ENCODE assay signal across 21 cellular contexts in the genomic region with DNA sequence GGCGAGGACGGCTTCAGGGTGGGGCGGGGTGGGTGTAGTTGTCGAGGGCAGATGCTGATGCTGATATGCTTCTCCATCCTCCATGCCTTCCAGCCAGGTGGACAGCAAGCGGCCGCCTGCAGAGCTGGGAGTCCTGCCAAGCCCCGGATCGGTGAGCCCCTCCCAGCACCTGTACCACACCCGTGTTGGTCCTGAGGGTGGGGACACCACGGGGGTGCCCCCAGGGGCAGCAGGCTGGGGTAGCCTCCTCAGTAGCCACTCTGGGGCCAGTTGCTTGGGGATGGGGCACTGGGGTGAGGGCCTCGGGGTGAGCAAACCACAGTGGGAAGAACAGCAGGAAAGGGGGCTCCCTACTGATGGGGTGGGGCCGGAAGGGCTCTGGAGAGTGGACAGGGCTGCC. TPM values are rescaled to one million over a fixed set of nuclear protein-coding genes. Genes with fewer than 3 reads are reported as not detected.
DNase-seq lines count a peak whose midpoint lies in the region; ATAC-seq, FAIRE-seq and TF ChIP-seq lines count a peak whose summit lies in the region.
"Had no signal": no experiment of that assay in that cellular context is flagged by ENCODE, and none has a peak within 500 bp of the region (broad histone marks: within the 10 kb centered on the region; RNA-seq: fewer than 3 reads in every experiment).

No MANE protein-coding gene starts in this region.

- H4K20me1 ChIP-seq in HepG2 (ENCODE audit: insufficient read depth, low read length), result no peaks in the 10 kb centered on the region

- H2AFZ ChIP-seq in HepG2 (ENCODE audit: low read length), result no peak overlapping the region
- H2AFZ ChIP-seq: GM23338 had no signal

- in situ Hi-C loops in HepG2 (cut with HindIII; ENCODE audit: extremely low pct_ligation_motif_present, low pct_unique_long_range_greater_than_20kb), result no loop called here

- no TSS peak for BruUV-seq in HepG2 (replicated peaks; lab: Mats Ljungman, UMichigan)

- 43% methylated on average over 5 of the region's 12 CpGs for WGBS in HepG2 (ENCODE audit: low lambda C conversion rate)
- WGBS in right lobe of liver (ENCODE audit: insufficient coverage, low coverage, low lambda C conversion rate, missing lambda C conversion rate), result 76% methylated on average over 5 of the region's 12 CpGs
- WGBS in stomach, 5 donors, result 33 to 68% (median 44%) methylated on average over 4 to 12 of the region's 12 CpGs

- H3K27ac Mint-ChIP-seq in CD8-positive, alpha-beta memory T cell, result no peak overlapping the region
- H3K27ac Mint-ChIP-seq: CD4-positive, CD25-positive, alpha-beta regulatory T cell; GM23338; T-cell had no signal

- no peak for TF ChIP-seq POLR2A in HepG2 (IDR thresholded peaks at IDR 0.05; ENCODE audit: insufficient read depth in 1 of 2, low read depth in 2 of 2, low read length in 2 of 2)
- TF ChIP-seq POLR2A in right lobe of liver (IDR thresholded peaks at IDR 0.05), result no peak
- no peak for TF ChIP-seq POLR2A in stomach (IDR thresholded peaks at IDR 0.05)

- H3K4me3 ChIP-seq in HepG2 (replicated peaks in 1 of 3; ENCODE audit: insufficient read depth in 1 of 3, low read depth in 2 of 3, low read length in 3 of 3), result no peak overlapping the region
- H3K4me3 ChIP-seq in right lobe of liver, result no peak overlapping the region
- H3K4me3 ChIP-seq in kidney (ENCODE audit: low read length in 2 of 2), result no peak overlapping the region
- H3K4me3 ChIP-seq in stomach, result no peak overlapping the region
- no peak overlapping the region for H3K4me3 ChIP-seq in CD8-positive, alpha-beta memory T cell (ENCODE audit: low read length)
- H3K4me3 ChIP-seq: GM23338 had no signal

- no peaks in the 10 kb centered on the region for H3K4me1 Mint-ChIP-seq in CD8-positive, alpha-beta memory T cell
- H3K4me1 Mint-ChIP-seq: CD4-positive, CD25-positive, alpha-beta regulatory T cell; T-cell had no signal

- CTCF ChIA-PET in HepG2 (lab: Yijun Ruan, JAX; ENCODE audit: low intra/inter-chr PET ratio, low total read pairs), result no interaction called here
- CTCF ChIA-PET in CD8-positive, alpha-beta memory T cell (lab: Charles Lee), result no interaction called here

- no peak for TF ChIP-seq RAD21 in HepG2 (CRISPR knock-in tag; IDR thresholded peaks at IDR 0.05)

- H3K79me2 ChIP-seq in HepG2 (ENCODE audit: insufficient read depth, low read length), result no peaks in the 10 kb centered on the region

- intact Hi-C loops in HepG2 (cut with micrococcal nuclease; ENCODE audit: unreplicated experiment), result no loop called here
- intact Hi-C loops in right lobe of liver (cut with DNase I), result no loop called here
- intact Hi-C loops in kidney (cut with DNase I), result no loop called here
- intact Hi-C loops in stomach (cut with DNase I; ENCODE audit: low total_unique reads), result no loop called here

- TF ChIP-seq EP300 in HepG2 (IDR thresholded peaks at IDR 0.05; ENCODE audit: low read depth in 2 of 2, low read length in 2 of 2), result no peak
- TF ChIP-seq EP300 in HepG2 (CRISPR knock-in tag; IDR thresholded peaks at IDR 0.05; ENCODE audit: borderline replicate concordance), result no peak
- no peak for TF ChIP-seq EP300 in stomach (IDR thresholded peaks at IDR 0.05)

- no peaks in the 10 kb centered on the region for H3K27me3 Mint-ChIP-seq in CD8-positive, alpha-beta memory T cell
- H3K27me3 Mint-ChIP-seq: CD4-positive, CD25-positive, alpha-beta regulatory T cell; T-cell had no signal

- no peak for TF ChIP-seq CTCF in HepG2 (CRISPR knock-in tag; IDR thresholded peaks at IDR 0.05)
- no peak for TF ChIP-seq CTCF in right lobe of liver (IDR thresholded peaks at IDR 0.05)
- TF ChIP-seq CTCF in kidney (IDR thresholded peaks at IDR 0.05; ENCODE audit: borderline replicate concordance, extremely low read depth, insufficient read depth), result no peak
- no peak for TF ChIP-seq CTCF in stomach (IDR thresholded peaks at IDR 0.05)

- H3K9me3 ChIP-seq in HepG2 (ENCODE audit: low read length), result no peaks in the 10 kb centered on the region
- H3K9me3 ChIP-seq in right lobe of liver, result no peaks in the 10 kb centered on the region
- H3K9me3 ChIP-seq in kidney (ENCODE audit: control insufficient read depth in 1 of 2, low read length in 2 of 2), result no peaks in the 10 kb centered on the region
- no peaks in the 10 kb centered on the region for H3K9me3 ChIP-seq in stomach
- H3K9me3 ChIP-seq in CD8-positive, alpha-beta memory T cell (ENCODE audit: low read length), result no peaks in the 10 kb centered on the region

- FAIRE-seq in HepG2 (lab: Jason Lieb, UNC) (no peak), kidney (lab: Jason Lieb, UNC) (no peak)
- FAIRE-seq: G401.6, GM12892, HTR-8/SVneo had no signal

- H3K27ac ChIP-seq in HepG2 (ENCODE audit: extremely low read length, insufficient read depth, low read length) (no peak overlapping the region), right lobe of liver (no peak overlapping the region), kidney (ENCODE audit: low read depth in 2 of 2, low read length in 2 of 2) (no peak overlapping the region), stomach (peak overlapping the region in 1 of 5 donors; percentile 43)
- H3K27ac ChIP-seq in CD8-positive, alpha-beta memory T cell (ENCODE audit: low read depth, low read length), result no peak overlapping the region
- H3K27ac ChIP-seq: KMS-11 had no signal

- DNase-seq in HepG2 (ENCODE audit: low spot score) (no peak), right lobe of liver (no peak), NCI-H146 (lab: John Stamatoyannopoulos, UW) (peak; percentile 77), kidney (peak; percentile 61), stomach (peak; percentile 43), D341Med (ENCODE audit: low spot score) (no peak)
- no peak for DNase-seq in CD8-positive, alpha-beta memory T cell
- DNase-seq in stimulated activated CD4-positive, alpha-beta T cell treated with anti-CD3 and anti-CD28 coated beads, Interleukin-15, amount 100 ng/mL, for 24 hours, result no peak
- DNase-seq: Calu3; CD4-positive, CD25-positive, alpha-beta regulatory T cell; HCEC 1CT; IMR-90; NCI-H1105; NCI-H1694 treated with DMSO at 0.1 percent for 48 hours; NCI-H510A; T-cell had no signal

- H3K4me2 ChIP-seq in HepG2 (ENCODE audit: low read depth, low read length), result no peak overlapping the region
- H3K4me2 ChIP-seq: GM23338, KMS-11 had no signal

- peaks cover 32% of the 10 kb centered on the region for H3K4me1 ChIP-seq in HepG2 (ENCODE audit: insufficient read depth, low read length)
- H3K4me1 ChIP-seq in right lobe of liver, result no peaks in the 10 kb centered on the region
- no peaks in the 10 kb centered on the region for H3K4me1 ChIP-seq in kidney (ENCODE audit: control insufficient read depth in 1 of 2, insufficient read depth in 1 of 2, low read depth in 1 of 2, low read length in 2 of 2)
- peaks cover 0 to 33% (median 7%) of the 10 kb centered on the region in 4 donors for H3K4me1 ChIP-seq in stomach
- H3K4me1 ChIP-seq in CD8-positive, alpha-beta memory T cell (ENCODE audit: insufficient read depth, low read length), result no peaks in the 10 kb centered on the region

- POLR2A ChIA-PET in HepG2 (lab: Yijun Ruan, JAX), result no interaction called here
- POLR2A ChIA-PET in CD8-positive, alpha-beta memory T cell (lab: Charles Lee), result no interaction called here

- no peaks in the 10 kb centered on the region for H3K36me3 Mint-ChIP-seq in CD8-positive, alpha-beta memory T cell
- H3K36me3 Mint-ChIP-seq: CD4-positive, CD25-positive, alpha-beta regulatory T cell; T-cell had no signal

- H3K4me3 Mint-ChIP-seq in CD8-positive, alpha-beta memory T cell, result no peak overlapping the region
- H3K4me3 Mint-ChIP-seq: CD4-positive, CD25-positive, alpha-beta regulatory T cell; GM23338; T-cell had no signal

- ATAC-seq in HepG2 (no peak), right lobe of liver (no peak)
- ATAC-seq: T-cell had no signal

- H3K9me3 Mint-ChIP-seq in CD8-positive, alpha-beta memory T cell, result no peaks in the 10 kb centered on the region
- H3K9me3 Mint-ChIP-seq: CD4-positive, CD25-positive, alpha-beta regulatory T cell; GM23338; T-cell had no signal

- H3K36me3 ChIP-seq in HepG2 (replicated peaks in 1 of 2; ENCODE audit: control insufficient read depth in 1 of 2, insufficient read depth in 2 of 2, low read length in 2 of 2) (no peaks in the 10 kb centered on the region), right lobe of liver (no peaks in the 10 kb centered on the region), kidney (ENCODE audit: control insufficient read depth in 1 of 2, insufficient read depth in 2 of 2, low read length in 2 of 2) (no peaks in the 10 kb centered on the region), stomach (no peaks in the 10 kb centered on the region)
- no peaks in the 10 kb centered on the region for H3K36me3 ChIP-seq in CD8-positive, alpha-beta memory T cell (ENCODE audit: insufficient read depth, low read length)

- H3K9ac ChIP-seq in HepG2 (ENCODE audit: insufficient read depth, low read depth, low read length), result no peak overlapping the region
- no peak overlapping the region for H3K9ac ChIP-seq in kidney (ENCODE audit: low read length in 2 of 2)
- H3K9ac ChIP-seq: KMS-11 had no signal

- H3K27me3 ChIP-seq in HepG2 (ENCODE audit: control insufficient read depth in 1 of 2, insufficient read depth in 2 of 2, low read length in 2 of 2), result peaks cover 12 to 61% of the 10 kb centered on the region in 2 experiments
- H3K27me3 ChIP-seq in right lobe of liver, result no peaks in the 10 kb centered on the region
- H3K27me3 ChIP-seq in stomach, result peaks cover 0 to 19% (median 0%) of the 10 kb centered on the region in 3 donors
- no peaks in the 10 kb centered on the region for H3K27me3 ChIP-seq in CD8-positive, alpha-beta memory T cell (ENCODE audit: insufficient read depth, low read length, poor library complexity, severe bottlenecking)

RNA-seq across cellular contexts. Expression of gene ANO7, which starts 2.6 kb away (rescaled TPM):
- total RNA-seq in HepG2 (2016; rRNA removed; fragmentation: Illumina TruSeq; extraction: Trizol), result 3.7 and 4.9 TPM in 2 replicates
- total RNA-seq in HepG2 (2016; cell fraction: cytosol; rRNA removed; fragmentation: Illumina TruSeq; extraction: Trizol; ENCODE audit: low read depth), result 1.7 and 1.9 TPM in 2 replicates
- total RNA-seq in HepG2 (2016; cell fraction: insoluble cytoplasmic fraction; rRNA removed; fragmentation: Illumina TruSeq; extraction: Trizol), result 2.9 and 5.5 TPM in 2 replicates
- 3.2 and 4.1 TPM in 2 replicates for total RNA-seq in HepG2 (2016; cell fraction: membrane; rRNA removed; fragmentation: Illumina TruSeq; extraction: Trizol)
- 4.7 and 5.1 TPM in 2 replicates for total RNA-seq in HepG2 (2016; cell fraction: nucleus; rRNA removed; fragmentation: Illumina TruSeq; extraction: Trizol)
- polyA plus RNA-seq in HepG2 (2011; rRNA removed), result 4.1 and 4.9 TPM in 2 replicates
- 2.9 and 3.9 TPM in 2 replicates for polyA plus RNA-seq in HepG2 (2011; cell fraction: cytosol; rRNA removed)
- polyA plus RNA-seq in HepG2 (2011; cell fraction: nucleus; rRNA removed), result 29.8 and 33.6 TPM in 2 replicates
- 8.8 and 10.8 TPM in 2 replicates for polyA plus RNA-seq in HepG2 (2012)
- polyA plus RNA-seq in HepG2 (2016; cell fraction: cytosol; fragmentation: Illumina TruSeq; extraction: Trizol; ENCODE audit: low read depth), result 3.3 and 3.8 TPM in 2 replicates
- 7.5 and 11.5 TPM in 2 replicates for polyA plus RNA-seq in HepG2 (2016; cell fraction: insoluble cytoplasmic fraction; fragmentation: Illumina TruSeq; extraction: Trizol; ENCODE audit: low read depth)
- 7.5 and 8.6 TPM in 2 replicates for polyA plus RNA-seq in HepG2 (2016; cell fraction: membrane; fragmentation: Illumina TruSeq; extraction: Trizol; ENCODE audit: low read depth)
- polyA plus RNA-seq in HepG2 (2016; cell fraction: nucleus; fragmentation: Illumina TruSeq; extraction: Trizol; ENCODE audit: insufficient read depth, low read depth), result 14.9 and 15.8 TPM in 2 replicates
- polyA minus RNA-seq in HepG2 (2011; rRNA and poly(A)+ RNA removed; ENCODE audit: low replicate concordance), result 1.1 and 16.7 TPM in 2 replicates
- 5.1 and 8.4 TPM in 2 replicates for polyA minus RNA-seq in HepG2 (2011; cell fraction: cytosol; rRNA and poly(A)+ RNA removed)
- polyA minus RNA-seq in HepG2 (2011; cell fraction: nucleus; rRNA and poly(A)+ RNA removed), result 13.8 and 18.4 TPM in 2 replicates
- 1 to 10 TPM in 3 of 6 experiments, under 1 TPM in 3; 0.61 to 2.4 (median 0.97) TPM for total RNA-seq in right lobe of liver
- 1.9 TPM for total RNA-seq in kidney
- 1.1 TPM for polyA plus RNA-seq in kidney (ENCODE audit: insufficient read depth, low read depth, low replicate concordance)
- 100 to 1,000 TPM in 1 of 5 donors, 10 to 100 TPM in 2, 1 to 10 TPM in 2; 4.6 to 138 (median 61.3) TPM for total RNA-seq in stomach
- polyA plus RNA-seq in stomach, result 1 to 10 TPM in 2 of 3 donors, under 1 TPM in 1; 0.48 to 2.0 (median 2.0) TPM
- total RNA-seq in CD8-positive, alpha-beta memory T cell, result under 1 TPM; 0.83 to 0.86 TPM
- not detected for polyA plus RNA-seq in CD8-positive, alpha-beta memory T cell
- polyA plus RNA-seq: CD4-positive, CD25-positive, alpha-beta regulatory T cell had no signal

RNA-seq across cellular contexts. Expression of gene PPP1R7, which starts 40.8 kb away (rescaled TPM):
- 67.9 and 77.2 TPM in 2 replicates for total RNA-seq in HepG2 (2016; rRNA removed; fragmentation: Illumina TruSeq; extraction: Trizol)
- 27.7 and 40.5 TPM in 2 replicates for total RNA-seq in HepG2 (2016; cell fraction: cytosol; rRNA removed; fragmentation: Illumina TruSeq; extraction: Trizol; ENCODE audit: low read depth)
- 78.8 and 81.3 TPM in 2 replicates for total RNA-seq in HepG2 (2016; cell fraction: insoluble cytoplasmic fraction; rRNA removed; fragmentation: Illumina TruSeq; extraction: Trizol)
- 33.9 and 34.7 TPM in 2 replicates for total RNA-seq in HepG2 (2016; cell fraction: membrane; rRNA removed; fragmentation: Illumina TruSeq; extraction: Trizol)
- 31.6 and 35.8 TPM in 2 replicates for total RNA-seq in HepG2 (2016; cell fraction: nucleus; rRNA removed; fragmentation: Illumina TruSeq; extraction: Trizol)
- polyA plus RNA-seq in HepG2 (2011; rRNA removed), result 27.4 and 33.3 TPM in 2 replicates
- polyA plus RNA-seq in HepG2 (2011; cell fraction: cytosol; rRNA removed), result 19.4 and 25.1 TPM in 2 replicates
- 14.7 and 16.8 TPM in 2 replicates for polyA plus RNA-seq in HepG2 (2011; cell fraction: nucleus; rRNA removed)
- 43.0 and 56.8 TPM in 2 replicates for polyA plus RNA-seq in HepG2 (2012)
- 29.9 and 37.7 TPM in 2 replicates for polyA plus RNA-seq in HepG2 (2016; cell fraction: cytosol; fragmentation: Illumina TruSeq; extraction: Trizol; ENCODE audit: low read depth)
- 99.4 and 106 TPM in 2 replicates for polyA plus RNA-seq in HepG2 (2016; cell fraction: insoluble cytoplasmic fraction; fragmentation: Illumina TruSeq; extraction: Trizol; ENCODE audit: low read depth)
- 34.4 and 34.7 TPM in 2 replicates for polyA plus RNA-seq in HepG2 (2016; cell fraction: membrane; fragmentation: Illumina TruSeq; extraction: Trizol; ENCODE audit: low read depth)
- 52.8 and 60.1 TPM in 2 replicates for polyA plus RNA-seq in HepG2 (2016; cell fraction: nucleus; fragmentation: Illumina TruSeq; extraction: Trizol; ENCODE audit: insufficient read depth, low read depth)
- polyA minus RNA-seq in HepG2 (2011; rRNA and poly(A)+ RNA removed; ENCODE audit: low replicate concordance), result 22.5 and 25.7 TPM in 2 replicates
- 18.4 and 24.7 TPM in 2 replicates for polyA minus RNA-seq in HepG2 (2011; cell fraction: cytosol; rRNA and poly(A)+ RNA removed)
- polyA minus RNA-seq in HepG2 (2011; cell fraction: nucleus; rRNA and poly(A)+ RNA removed), result 24.0 and 27.0 TPM in 2 replicates
- 10 to 100 TPM; 27.8 to 35.7 (median 29.5) TPM for total RNA-seq in right lobe of liver
- total RNA-seq in kidney, result 64.6 TPM
- polyA plus RNA-seq in kidney (ENCODE audit: insufficient read depth, low read depth, low replicate concordance), result 94.9 TPM
- 100 to 1,000 TPM in 1 of 5 donors, 10 to 100 TPM in 4; 22.8 to 126 (median 40.9) TPM for total RNA-seq in stomach
- 10 to 100 TPM; 61.2 to 99.4 (median 61.4) TPM for polyA plus RNA-seq in stomach
- 10 to 100 TPM; 82.6 to 87.2 TPM for total RNA-seq in CD8-positive, alpha-beta memory T cell
- polyA plus RNA-seq in CD8-positive, alpha-beta memory T cell, result 132 TPM

RNA-seq across cellular contexts. Expression of gene PASK, which starts 41.8 kb away (rescaled TPM):
- 16.0 and 17.0 TPM in 2 replicates for total RNA-seq in HepG2 (2016; rRNA removed; fragmentation: Illumina TruSeq; extraction: Trizol)
- 18.0 and 28.0 TPM in 2 replicates for total RNA-seq in HepG2 (2016; cell fraction: cytosol; rRNA removed; fragmentation: Illumina TruSeq; extraction: Trizol; ENCODE audit: low read depth)
- 14.4 and 17.9 TPM in 2 replicates for total RNA-seq in HepG2 (2016; cell fraction: insoluble cytoplasmic fraction; rRNA removed; fragmentation: Illumina TruSeq; extraction: Trizol)
- total RNA-seq in HepG2 (2016; cell fraction: membrane; rRNA removed; fragmentation: Illumina TruSeq; extraction: Trizol), result 5.9 and 7.8 TPM in 2 replicates
- total RNA-seq in HepG2 (2016; cell fraction: nucleus; rRNA removed; fragmentation: Illumina TruSeq; extraction: Trizol), result 22.6 and 27.5 TPM in 2 replicates
- 6.9 and 7.1 TPM in 2 replicates for polyA plus RNA-seq in HepG2 (2011; rRNA removed)
- polyA plus RNA-seq in HepG2 (2011; cell fraction: cytosol; rRNA removed), result 2.1 and 4.1 TPM in 2 replicates
- 36.3 and 40.3 TPM in 2 replicates for polyA plus RNA-seq in HepG2 (2011; cell fraction: nucleus; rRNA removed)
- 6.8 and 9.6 TPM in 2 replicates for polyA plus RNA-seq in HepG2 (2012)
- polyA plus RNA-seq in HepG2 (2016; cell fraction: cytosol; fragmentation: Illumina TruSeq; extraction: Trizol; ENCODE audit: low read depth), result 0.79 and 1.0 TPM in 2 replicates
- polyA plus RNA-seq in HepG2 (2016; cell fraction: insoluble cytoplasmic fraction; fragmentation: Illumina TruSeq; extraction: Trizol; ENCODE audit: low read depth), result 9.2 and 11.1 TPM in 2 replicates
- polyA plus RNA-seq in HepG2 (2016; cell fraction: membrane; fragmentation: Illumina TruSeq; extraction: Trizol; ENCODE audit: low read depth), result 1.7 and 2.3 TPM in 2 replicates
- 79.4 and 83.7 TPM in 2 replicates for polyA plus RNA-seq in HepG2 (2016; cell fraction: nucleus; fragmentation: Illumina TruSeq; extraction: Trizol; ENCODE audit: insufficient read depth, low read depth)
- 28.2 and 32.5 TPM in 2 replicates for polyA minus RNA-seq in HepG2 (2011; rRNA and poly(A)+ RNA removed; ENCODE audit: low replicate concordance)
- polyA minus RNA-seq in HepG2 (2011; cell fraction: cytosol; rRNA and poly(A)+ RNA removed), result 3.7 and 15.6 TPM in 2 replicates
- polyA minus RNA-seq in HepG2 (2011; cell fraction: nucleus; rRNA and poly(A)+ RNA removed), result 10.7 and 14.4 TPM in 2 replicates
- 1 to 10 TPM; 2.0 to 4.2 (median 3.4) TPM for total RNA-seq in right lobe of liver
- total RNA-seq in kidney, result 26.0 TPM
- 3.1 TPM for polyA plus RNA-seq in kidney (ENCODE audit: insufficient read depth, low read depth, low replicate concordance)
- total RNA-seq in stomach, result 10 to 100 TPM in 3 of 5 donors, 1 to 10 TPM in 1, under 1 TPM in 1; 0.58 to 56.7 (median 10.5) TPM
- 1 to 10 TPM; 1.3 to 6.5 (median 4.0) TPM for polyA plus RNA-seq in stomach
- total RNA-seq in CD8-positive, alpha-beta memory T cell, result 10 to 100 TPM; 92.8 to 93.8 TPM
- 32.8 TPM for polyA plus RNA-seq in CD8-positive, alpha-beta memory T cell

Comparison
In these comparisons a context has a peak if more than half of its experiments do, and no peak if none do; other contexts are left out.
1. DNase-seq: peak in NCI-H146 (single experiment), kidney (single experiment) and stomach (single experiment); none in HepG2 (single experiment), right lobe of liver (0 of 3), D341Med (single experiment), CD8-positive, alpha-beta memory T cell (0 of 5) and stimulated activated CD4-positive, alpha-beta T cell treated with anti-CD3 and anti-CD28 coated beads, Interleukin-15, amount 100 ng/mL, for 24 hours (single experiment).